15 cellular contexts compared by ENCODE assay signal in the genomic region with DNA sequence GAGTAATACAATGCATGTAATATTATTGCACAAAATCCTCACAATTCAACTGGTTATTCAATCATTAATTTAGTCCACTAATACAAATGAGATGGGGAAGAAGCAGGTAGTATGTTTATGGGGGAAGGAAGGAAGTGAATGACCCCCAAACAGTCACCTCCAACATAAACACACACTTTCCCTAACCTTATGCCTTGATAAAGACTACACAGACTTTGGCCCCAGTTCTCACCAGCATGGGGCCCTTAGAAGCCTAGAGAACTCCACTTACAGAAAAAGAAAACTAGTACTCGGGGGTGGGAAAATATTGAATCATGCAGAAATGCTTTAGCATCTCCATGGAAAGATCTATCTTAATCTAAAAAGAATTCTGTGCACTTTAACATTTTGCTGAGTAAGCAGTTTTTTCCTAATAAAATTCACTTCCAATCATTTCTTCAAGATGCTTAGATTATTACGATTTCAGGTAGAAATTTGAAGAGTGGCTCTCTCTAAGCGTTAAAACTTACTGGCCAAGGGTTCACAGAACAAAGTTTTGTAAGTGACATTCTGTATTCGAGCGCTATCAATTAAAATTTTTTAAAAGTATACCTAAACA. TPM values are rescaled to one million over a fixed set of nuclear protein-coding genes. Genes with fewer than 3 reads are reported as not detected.
DNase-seq lines count a peak whose midpoint lies in the region; ATAC-seq and TF ChIP-seq lines count a peak whose summit lies in the region.
"Had no signal": no experiment of that assay in that cellular context is flagged by ENCODE, and none has a peak within 500 bp of the region (broad histone marks: within the 10 kb centered on the region; RNA-seq: fewer than 3 reads in every experiment).

No MANE protein-coding gene starts in this region.

- H3K14ac ChIP-seq in trophoblast cell (ENCODE audit: low read length): no peak overlapping the region

- ATAC-seq in RWPE2 (ENCODE audit: low read depth) (no peak), HG02678 (IDR thresholded peaks at IDR 0.05; ENCODE audit: unreplicated experiment) (no peak), WTC11 (no peak), esophagus mucosa (no peak)
- ATAC-seq: Right ventricle myocardium inferior had no signal

- H4K91ac ChIP-seq in trophoblast cell (ENCODE audit: low read depth, low read length): no peak overlapping the region

- H2AFZ ChIP-seq in trophoblast cell (ENCODE audit: insufficient read depth, low read length, poor library complexity): no peak overlapping the region

- peak overlapping the region; percentile 55 for H3K4ac ChIP-seq in trophoblast cell (ENCODE audit: low read depth, low read length)

- no peak for DNase-seq in CD8-positive, alpha-beta memory T cell
- DNase-seq in RWPE2 (ENCODE audit: low spot score): no peak
- peak; percentile 14 for DNase-seq in esophagus muscularis mucosa (ENCODE audit: extremely low spot score)
- DNase-seq in trophoblast cell: no peak
- DNase-seq in WTC11 (ENCODE audit: low spot score): no peak
- DNase-seq: CD4-positive, alpha-beta memory T cell; KG1; NCI-H1105; NCI-H2029; NCI-H226; NCI-H524 treated with DMSO at 0.1 percent for 48 hours; OCI-M1 had no signal

- TF ChIP-seq POLR2A in esophagus muscularis mucosa (IDR thresholded peaks at IDR 0.05; ENCODE audit: low read depth): no peak

- no peak overlapping the region for H3K4me3 ChIP-seq in CD8-positive, alpha-beta memory T cell (ENCODE audit: low read length)
- no peak overlapping the region for H3K4me3 ChIP-seq in RWPE2 (ENCODE audit: severe bottlenecking)
- no peak overlapping the region for H3K4me3 ChIP-seq in esophagus muscularis mucosa
- no peak overlapping the region for H3K4me3 ChIP-seq in trophoblast cell (ENCODE audit: low read depth, low read length)

- no peaks in the 10 kb centered on the region for H3K27me3 Mint-ChIP-seq in CD8-positive, alpha-beta memory T cell
- no peaks in the 10 kb centered on the region for H3K27me3 Mint-ChIP-seq in WTC11 (ENCODE audit: low read depth)
- H3K27me3 Mint-ChIP-seq: CD4-positive, alpha-beta memory T cell had no signal

- no peaks in the 10 kb centered on the region for H3K36me3 ChIP-seq in CD8-positive, alpha-beta memory T cell (ENCODE audit: insufficient read depth, low read length)
- H3K36me3 ChIP-seq in RWPE2 (ENCODE audit: low read depth) (peaks cover 7% of the 10 kb centered on the region; the same call in 1 of the 2 replicates), esophagus muscularis mucosa (no peaks in the 10 kb centered on the region), trophoblast cell (ENCODE audit: control insufficient read depth in 1 of 2, insufficient read depth in 2 of 2, low read length in 2 of 2) (peaks cover 0 to 2% of the 10 kb centered on the region in 2 experiments)

- peaks cover 4% of the 10 kb centered on the region for H3K79me2 ChIP-seq in trophoblast cell (ENCODE audit: control insufficient read depth, insufficient read depth, low read length, poor library complexity)

- H3K23ac ChIP-seq in trophoblast cell (ENCODE audit: low read length): no peak overlapping the region

- H3K18ac ChIP-seq in trophoblast cell (ENCODE audit: low read length): no peak overlapping the region

- H2BK120ac ChIP-seq in trophoblast cell (ENCODE audit: insufficient read depth, low read length, poor library complexity): no peak overlapping the region

- no peak overlapping the region for H4K12ac ChIP-seq in trophoblast cell (ENCODE audit: low read depth, low read length)

- H3K79me1 ChIP-seq in trophoblast cell (ENCODE audit: low read length): peaks cover 13% of the 10 kb centered on the region

- no peak overlapping the region for H2AK5ac ChIP-seq in trophoblast cell (ENCODE audit: low read length)

- H3K27ac Mint-ChIP-seq in CD8-positive, alpha-beta memory T cell: no peak overlapping the region
- H3K27ac Mint-ChIP-seq in WTC11: no peak overlapping the region

- peak overlapping the region; percentile 27 for H3K27ac ChIP-seq in CD8-positive, alpha-beta memory T cell (ENCODE audit: low read depth, low read length)
- H3K27ac ChIP-seq in RWPE2 (ENCODE audit: poor library complexity, severe bottlenecking): peak overlapping the region; percentile 98
- H3K27ac ChIP-seq in esophagus muscularis mucosa (replicated peaks in 1 of 4): no peak overlapping the region
- no peak overlapping the region for H3K27ac ChIP-seq in trophoblast cell (ENCODE audit: low read depth, low read length)

- H4K8ac ChIP-seq in trophoblast cell (ENCODE audit: low read depth, low read length): no peak overlapping the region

- TF ChIP-seq CTCF in RWPE2 (IDR thresholded peaks at IDR 0.05; ENCODE audit: poor library complexity, severe bottlenecking) (no peak), esophagus muscularis mucosa (IDR thresholded peaks at IDR 0.05) (no peak), WTC11 (IDR thresholded peaks at IDR 0.05) (no peak)

- peaks cover 0 to 6% (median 0%) of the 10 kb centered on the region in 3 donors for H3K36me3 Mint-ChIP-seq in CD8-positive, alpha-beta memory T cell
- no peaks in the 10 kb centered on the region for H3K36me3 Mint-ChIP-seq in WTC11
- H3K36me3 Mint-ChIP-seq: CD4-positive, alpha-beta memory T cell had no signal

- H3K4me2 ChIP-seq in trophoblast cell (ENCODE audit: low read length): no peak overlapping the region

- no peak overlapping the region for H2BK12ac ChIP-seq in trophoblast cell (ENCODE audit: low read length)

- 99% methylated on average over 5 of the region's 5 CpGs for WGBS in esophagus muscularis mucosa
- WGBS in trophoblast cell (ENCODE audit: extremely low coverage, insufficient coverage, insufficient read length): no CpG with 5 or more reads among the region's 5 CpGs

- H2BK5ac ChIP-seq in trophoblast cell (ENCODE audit: low read depth, low read length, poor library complexity): no peak overlapping the region

- peaks cover 25% of the 10 kb centered on the region for H3K4me1 ChIP-seq in CD8-positive, alpha-beta memory T cell (ENCODE audit: insufficient read depth, low read length)
- H3K4me1 ChIP-seq in RWPE2 (ENCODE audit: insufficient read depth, poor library complexity, severe bottlenecking) (peaks cover 50% of the 10 kb centered on the region), esophagus muscularis mucosa (peaks cover 0 to 15% (median 7%) of the 10 kb centered on the region in 4 donors), trophoblast cell (ENCODE audit: control insufficient read depth in 1 of 2, insufficient read depth in 2 of 2, low read length in 2 of 2) (peaks cover 11 to 18% of the 10 kb centered on the region in 2 experiments)

- H3K9me3 Mint-ChIP-seq in CD8-positive, alpha-beta memory T cell: no peaks in the 10 kb centered on the region
- no peaks in the 10 kb centered on the region for H3K9me3 Mint-ChIP-seq in WTC11
- H3K9me3 Mint-ChIP-seq: CD4-positive, alpha-beta memory T cell had no signal

- H3K4me3 Mint-ChIP-seq in CD8-positive, alpha-beta memory T cell: no peak overlapping the region
- no peak overlapping the region for H3K4me3 Mint-ChIP-seq in WTC11
- H3K4me3 Mint-ChIP-seq: CD4-positive, alpha-beta memory T cell had no signal

- POLR2A ChIA-PET in CD8-positive, alpha-beta memory T cell (lab: Charles Lee): no interaction called here
- POLR2A ChIA-PET in WTC11 (lab: Charles Lee): no interaction called here

- peaks cover 60 to 76% (median 62%) of the 10 kb centered on the region in 3 donors for H3K4me1 Mint-ChIP-seq in CD8-positive, alpha-beta memory T cell
- H3K4me1 Mint-ChIP-seq in WTC11: peaks cover 38% of the 10 kb centered on the region

- H3K9me3 ChIP-seq in CD8-positive, alpha-beta memory T cell (ENCODE audit: low read length): no peaks in the 10 kb centered on the region
- H3K9me3 ChIP-seq in RWPE2 (ENCODE audit: severe bottlenecking): no peaks in the 10 kb centered on the region
- H3K9me3 ChIP-seq in esophagus muscularis mucosa: no peaks in the 10 kb centered on the region
- no peaks in the 10 kb centered on the region for H3K9me3 ChIP-seq in trophoblast cell (ENCODE audit: insufficient read depth, low read depth, low read length)

- intact Hi-C loops in esophagus muscularis mucosa (cut with DNase I): no loop called here

- H3K9ac ChIP-seq in trophoblast cell (ENCODE audit: low read length): no peak overlapping the region

- H3K27me3 ChIP-seq in CD8-positive, alpha-beta memory T cell (ENCODE audit: insufficient read depth, low read length, poor library complexity, severe bottlenecking): no peaks in the 10 kb centered on the region
- H3K27me3 ChIP-seq in RWPE2 (ENCODE audit: insufficient read depth, poor library complexity, severe bottlenecking) (no peaks in the 10 kb centered on the region), esophagus muscularis mucosa (no peaks in the 10 kb centered on the region), trophoblast cell (ENCODE audit: insufficient read depth, low read length) (no peaks in the 10 kb centered on the region)

- no peak for TF ChIP-seq EP300 in esophagus muscularis mucosa (IDR thresholded peaks at IDR 0.05)

- CTCF ChIA-PET in CD8-positive, alpha-beta memory T cell (lab: Charles Lee): no interaction called here
- CTCF ChIA-PET in WTC11 (lab: Charles Lee): no interaction called here

TF ChIP-seq in WTC11, 78 proteins besides CTCF, POLR2A, EP300 and RAD21 (continues in another document):
- TF ChIP-seq RELA (CRISPR knock-in tag; IDR thresholded peaks at IDR 0.05; ENCODE audit: borderline replicate concordance) (no peak), ZNF138 (CRISPR knock-in tag; conservative IDR thresholded peaks at IDR 0.05) (no peak)
- TF ChIP-seq, protein P1, sequence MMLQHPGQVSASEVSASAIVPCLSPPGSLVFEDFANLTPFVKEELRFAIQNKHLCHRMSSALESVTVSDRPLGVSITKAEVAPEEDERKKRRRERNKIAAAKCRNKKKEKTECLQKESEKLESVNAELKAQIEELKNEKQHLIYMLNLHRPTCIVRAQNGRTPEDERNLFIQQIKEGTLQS (CRISPR knock-in tag; conservative IDR thresholded peaks at IDR 0.05): no peak
- TF ChIP-seq, protein P2, sequence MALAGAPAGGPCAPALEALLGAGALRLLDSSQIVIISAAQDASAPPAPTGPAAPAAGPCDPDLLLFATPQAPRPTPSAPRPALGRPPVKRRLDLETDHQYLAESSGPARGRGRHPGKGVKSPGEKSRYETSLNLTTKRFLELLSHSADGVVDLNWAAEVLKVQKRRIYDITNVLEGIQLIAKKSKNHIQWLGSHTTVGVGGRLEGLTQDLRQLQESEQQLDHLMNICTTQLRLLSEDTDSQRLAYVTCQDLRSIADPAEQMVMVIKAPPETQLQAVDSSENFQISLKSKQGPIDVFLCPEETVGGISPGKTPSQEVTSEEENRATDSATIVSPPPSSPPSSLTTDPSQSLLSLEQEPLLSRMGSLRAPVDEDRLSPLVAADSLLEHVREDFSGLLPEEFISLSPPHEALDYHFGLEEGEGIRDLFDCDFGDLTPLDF (CRISPR knock-in tag; IDR thresholded peaks at IDR 0.05): no peak

RNA-seq across cellular contexts. Expression of gene ARHGAP18, which starts 18.8 kb away (rescaled TPM):
- total RNA-seq in CD8-positive, alpha-beta memory T cell: 1 to 10 TPM; 6.5 to 7.2 TPM
- 5.8 TPM for polyA plus RNA-seq in CD8-positive, alpha-beta memory T cell
- 10 to 100 TPM in 1 of 4 donors, 1 to 10 TPM in 3; 5.2 to 15.9 (median 7.4) TPM for total RNA-seq in esophagus muscularis mucosa
- polyA plus RNA-seq in trophoblast cell (2013): 37.1 and 39.9 TPM in 2 replicates
- 3.7 to 4.6 TPM (median 4.4 TPM) in 3 replicates for total RNA-seq in WTC11 (2021)
- total RNA-seq in esophagus mucosa: 5.3 TPM

Comparison
In these comparisons a context has a peak if more than half of its experiments do, and no peak if none do; other contexts are left out.
1. H3K27ac ChIP-seq: peak in CD8-positive, alpha-beta memory T cell (single experiment) and RWPE2 (single experiment); none in esophagus muscularis mucosa (0 of 4) and trophoblast cell (single experiment).